ENCODE assay signal across 1 cellular context in the genomic region with DNA sequence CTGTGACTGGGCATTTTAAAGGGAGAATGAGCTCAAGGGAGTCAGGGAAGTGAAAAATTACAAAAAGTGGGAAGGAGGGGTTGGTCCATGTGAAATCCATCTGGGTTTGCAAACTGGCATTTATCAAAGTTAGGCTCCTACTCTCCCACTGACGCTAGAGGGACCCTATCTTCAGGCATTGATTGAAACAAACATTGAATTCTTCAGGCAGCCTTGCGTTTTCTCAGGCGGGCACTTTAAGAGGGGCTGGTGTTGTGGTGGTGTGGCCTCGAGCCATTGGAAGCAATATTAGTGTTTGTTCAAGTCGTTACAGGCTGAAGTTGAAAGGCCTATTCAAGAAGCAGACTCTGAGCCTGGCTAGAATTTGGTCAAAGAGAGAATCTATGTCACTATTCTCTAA.
TF ChIP-seq lines count a peak whose summit lies in the region.

No MANE protein-coding gene starts in this region.

TF ChIP-seq in WTC11, 78 proteins besides CTCF, POLR2A, EP300 and RAD21 (continued from another document):
- TF ChIP-seq, protein P1, sequence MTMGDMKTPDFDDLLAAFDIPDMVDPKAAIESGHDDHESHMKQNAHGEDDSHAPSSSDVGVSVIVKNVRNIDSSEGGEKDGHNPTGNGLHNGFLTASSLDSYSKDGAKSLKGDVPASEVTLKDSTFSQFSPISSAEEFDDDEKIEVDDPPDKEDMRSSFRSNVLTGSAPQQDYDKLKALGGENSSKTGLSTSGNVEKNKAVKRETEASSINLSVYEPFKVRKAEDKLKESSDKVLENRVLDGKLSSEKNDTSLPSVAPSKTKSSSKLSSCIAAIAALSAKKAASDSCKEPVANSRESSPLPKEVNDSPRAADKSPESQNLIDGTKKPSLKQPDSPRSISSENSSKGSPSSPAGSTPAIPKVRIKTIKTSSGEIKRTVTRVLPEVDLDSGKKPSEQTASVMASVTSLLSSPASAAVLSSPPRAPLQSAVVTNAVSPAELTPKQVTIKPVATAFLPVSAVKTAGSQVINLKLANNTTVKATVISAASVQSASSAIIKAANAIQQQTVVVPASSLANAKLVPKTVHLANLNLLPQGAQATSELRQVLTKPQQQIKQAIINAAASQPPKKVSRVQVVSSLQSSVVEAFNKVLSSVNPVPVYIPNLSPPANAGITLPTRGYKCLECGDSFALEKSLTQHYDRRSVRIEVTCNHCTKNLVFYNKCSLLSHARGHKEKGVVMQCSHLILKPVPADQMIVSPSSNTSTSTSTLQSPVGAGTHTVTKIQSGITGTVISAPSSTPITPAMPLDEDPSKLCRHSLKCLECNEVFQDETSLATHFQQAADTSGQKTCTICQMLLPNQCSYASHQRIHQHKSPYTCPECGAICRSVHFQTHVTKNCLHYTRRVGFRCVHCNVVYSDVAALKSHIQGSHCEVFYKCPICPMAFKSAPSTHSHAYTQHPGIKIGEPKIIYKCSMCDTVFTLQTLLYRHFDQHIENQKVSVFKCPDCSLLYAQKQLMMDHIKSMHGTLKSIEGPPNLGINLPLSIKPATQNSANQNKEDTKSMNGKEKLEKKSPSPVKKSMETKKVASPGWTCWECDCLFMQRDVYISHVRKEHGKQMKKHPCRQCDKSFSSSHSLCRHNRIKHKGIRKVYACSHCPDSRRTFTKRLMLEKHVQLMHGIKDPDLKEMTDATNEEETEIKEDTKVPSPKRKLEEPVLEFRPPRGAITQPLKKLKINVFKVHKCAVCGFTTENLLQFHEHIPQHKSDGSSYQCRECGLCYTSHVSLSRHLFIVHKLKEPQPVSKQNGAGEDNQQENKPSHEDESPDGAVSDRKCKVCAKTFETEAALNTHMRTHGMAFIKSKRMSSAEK (CRISPR knock-in tag; IDR thresholded peaks at IDR 0.05; ENCODE audit: borderline replicate concordance): no peak
- no peak for TF ChIP-seq SOX15 (CRISPR knock-in tag; IDR thresholded peaks at IDR 0.05)
TF ChIP-seq in WTC11: peak in this region for 0.
